25 cellular contexts compared by ENCODE assay signal in the genomic region with DNA sequence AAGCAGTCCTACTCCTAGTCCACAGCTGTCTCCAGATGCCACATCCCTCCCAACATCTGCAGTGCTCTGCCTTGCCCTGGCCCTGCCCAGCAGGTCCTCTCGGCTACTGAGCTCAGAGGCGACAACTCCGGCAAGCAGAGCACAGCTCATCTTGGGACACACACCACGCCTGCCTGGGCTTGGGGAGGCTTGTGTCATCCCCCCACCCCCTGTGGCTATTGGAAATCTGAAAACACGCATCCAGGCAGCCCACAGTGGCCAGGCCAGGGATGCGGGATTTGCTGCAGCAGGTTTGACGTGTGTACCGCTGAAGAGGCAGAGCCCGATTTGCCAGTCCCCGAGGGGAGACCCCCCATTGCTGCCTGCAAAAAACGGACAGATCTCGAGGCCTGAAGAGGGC. TPM values are rescaled to one million over a fixed set of nuclear protein-coding genes. Genes with fewer than 3 reads are reported as not detected.
A peak's percentile ranks its signal among the peaks of the same experiment; 100 is the strongest.
DNase-seq lines count a peak whose midpoint lies in the region; ATAC-seq and TF ChIP-seq lines count a peak whose summit lies in the region.
"Had no signal": no experiment of that assay in that cellular context is flagged by ENCODE, and none has a peak within 500 bp of the region (broad histone marks: within the 10 kb centered on the region; RNA-seq: fewer than 3 reads in every experiment).

No MANE protein-coding gene starts in this region.

- H3K27me3 ChIP-seq in BLaER1 (no peaks in the 10 kb centered on the region), right cardiac atrium (ENCODE audit: control insufficient read depth, insufficient read depth) (no peaks in the 10 kb centered on the region), stomach smooth muscle (ENCODE audit: control insufficient read depth in 1 of 2, insufficient read depth in 2 of 2, low read length in 2 of 2) (no peaks in the 10 kb centered on the region)
- H3K27me3 ChIP-seq: Peyer's patch, SJSA1, upper lobe of left lung had no signal

- CTCF ChIA-PET in RWPE1 (lab: Yijun Ruan, JAX) = no interaction called here

- no peak overlapping the region for H3K27ac ChIP-seq in BLaER1
- peak overlapping the region; percentile 64; the same call in 1 of the 2 replicates for H3K27ac ChIP-seq in RWPE1
- H3K27ac ChIP-seq in right cardiac atrium (ENCODE audit: low read length) = peak overlapping the region; percentile 46
- H3K27ac ChIP-seq in stomach smooth muscle (ENCODE audit: low read length) = peak overlapping the region; percentile 95
- H3K27ac ChIP-seq: SJSA1, upper lobe of left lung, VCaP had no signal

- H3K9ac ChIP-seq in BLaER1 (0 out of 2 replicates have a peak overlapping the region, but pooled peaks have one; percentile 19), stomach smooth muscle (ENCODE audit: low read length in 2 of 2) (peak overlapping the region in 1 of 2 donors; percentile 21)

- POLR2A ChIA-PET in RWPE1 (lab: Yijun Ruan, JAX; ENCODE audit: low non-redundant PET) = no interaction called here

- peaks cover 32% of the 10 kb centered on the region for H4K20me1 ChIP-seq in BLaER1

- no peak for ATAC-seq in right cardiac atrium
- ATAC-seq in GM18861 (IDR thresholded peaks at IDR 0.05; ENCODE audit: unreplicated experiment) = no peak
- ATAC-seq: HCT116 had no signal

- WGBS in right cardiac atrium = 65% methylated on average over 12 of the region's 12 CpGs

- H3K4me3 ChIP-seq in BLaER1 (no peak overlapping the region), right cardiac atrium (ENCODE audit: low read length) (no peak overlapping the region), stomach smooth muscle (ENCODE audit: low read length in 2 of 2) (no peak overlapping the region)
- H3K4me3 ChIP-seq: Peyer's patch, SJSA1, upper lobe of left lung had no signal

- DNase-seq in RWPE1 (ENCODE audit: low spot score) (no peak), right cardiac atrium (no peak), NCI-H82 (lab: John Stamatoyannopoulos, UW) (no peak), anterior cingulate cortex (lab: John Stamatoyannopoulos, UW) (no peak)
- DNase-seq: ACHN; activated CD4-positive, alpha-beta T cell treated with anti-CD3 and anti-CD28 coated beads for 48 hours; activated CD8-positive, alpha-beta memory T cell treated with anti-CD3 and anti-CD28 coated beads for 24 hours; activated T-cell treated with anti-CD3 and anti-CD28 coated beads for 4 hours; amniotic stem cell; naive B cell; NCI-H1436 treated with DMSO at 0.1 percent for 48 hours; NCI-H2081 treated with DMSO at 0.1 percent for 48 hours; NCI-H2227 treated with DMSO at 0.1 percent for 48 hours; NCI-H69; Peyer's patch; stimulated activated CD4-positive, alpha-beta T cell treated with anti-CD3 and anti-CD28 coated beads, Interleukin-4, amount 100 ng/mL, for 24 hours; T-helper 9 cell; upper lobe of left lung had no signal

- intact Hi-C loops in right cardiac atrium (cut with DNase I) = no loop called here

- no peaks in the 10 kb centered on the region for H3K9me3 ChIP-seq in BLaER1
- H3K9me3 ChIP-seq in right cardiac atrium (ENCODE audit: control insufficient read depth, low read length) = no peaks in the 10 kb centered on the region
- no peaks in the 10 kb centered on the region for H3K9me3 ChIP-seq in stomach smooth muscle (ENCODE audit: control insufficient read depth in 2 of 2, low read length in 2 of 2)
- H3K9me3 ChIP-seq: Peyer's patch, SJSA1, upper lobe of left lung had no signal

- TF ChIP-seq CTCF in RWPE1 (conservative IDR thresholded peaks at IDR 0.05; ENCODE audit: low read depth) = no peak

- H3K4me2 ChIP-seq in BLaER1 = peak overlapping the region; percentile 90

- peaks cover 21% of the 10 kb centered on the region for H3K36me3 ChIP-seq in BLaER1
- peaks cover 0 to 9% of the 10 kb centered on the region in 2 donors for H3K36me3 ChIP-seq in stomach smooth muscle (ENCODE audit: control insufficient read depth in 2 of 2, insufficient read depth in 2 of 2, low read length in 2 of 2)
- H3K36me3 ChIP-seq: Peyer's patch had no signal

- H3K4me1 ChIP-seq in BLaER1 (peaks cover 92% of the 10 kb centered on the region), right cardiac atrium (ENCODE audit: control insufficient read depth, insufficient read depth, low read length) (peaks cover 55% of the 10 kb centered on the region), stomach smooth muscle (ENCODE audit: control insufficient read depth, insufficient read depth, low read length) (peaks cover 90% of the 10 kb centered on the region)

RNA-seq across cellular contexts. Expression of a gene that starts 25.4 kb away (rescaled TPM):
- total RNA-seq in right cardiac atrium = 100 to 1,000 TPM; 461 to 558 (median 512) TPM
- polyA plus RNA-seq in right cardiac atrium = 473 TPM

RNA-seq across cellular contexts. Expression of a gene that starts 41.0 kb away (rescaled TPM):
- 10 to 100 TPM; 44.7 to 58.8 (median 57.2) TPM for total RNA-seq in right cardiac atrium
- 36.7 TPM for polyA plus RNA-seq in right cardiac atrium

RNA-seq across cellular contexts. Expression of a gene that starts 41.3 kb away (rescaled TPM):
- 10 to 100 TPM; 24.1 to 28.5 (median 25.6) TPM for total RNA-seq in right cardiac atrium
- polyA plus RNA-seq in right cardiac atrium = 32.5 TPM

RNA-seq across cellular contexts. Expression of a gene that starts 41.8 kb away (rescaled TPM):
- 1 to 10 TPM; 2.4 to 5.0 (median 3.2) TPM for total RNA-seq in right cardiac atrium
- polyA plus RNA-seq in right cardiac atrium = 2.5 TPM
- total RNA-seq: SJSA1 had no signal
- polyA plus RNA-seq: BJ had no signal

RNA-seq across cellular contexts. Expression of a gene that starts 51.8 kb away (rescaled TPM):
- total RNA-seq in right cardiac atrium = 100 to 1,000 TPM in 1 of 4 donors, 10 to 100 TPM in 3; 79.0 to 113 (median 91.3) TPM
- 82.5 TPM for polyA plus RNA-seq in right cardiac atrium
